ENCODE assay signal across 10 cellular contexts in genomic region chr22:41910050-41910598, GRCh38. TPM values are rescaled to one million over a fixed set of nuclear protein-coding genes. Genes with fewer than 3 reads are reported as not detected.
DNase-seq lines count a peak whose midpoint lies in the region; ATAC-seq, FAIRE-seq and TF ChIP-seq lines count a peak whose summit lies in the region.
"Had no signal": no experiment of that assay in that cellular context is flagged by ENCODE, and none has a peak within 500 bp of the region (broad histone marks: within the 10 kb centered on the region; RNA-seq: fewer than 3 reads in every experiment).

No MANE protein-coding gene starts in this region.

- WGBS in HepG2 (ENCODE audit: low lambda C conversion rate) = 0% methylated on average over 5 of the region's 76 CpGs

- H3K27ac ChIP-seq in colonic mucosa (no peak overlapping the region), HepG2 (ENCODE audit: extremely low read length, insufficient read depth, low read length) (no peak overlapping the region), thoracic aorta (no peak overlapping the region)

- no peak for DNase-seq in activated CD8-positive, alpha-beta memory T cell treated with anti-CD3 and anti-CD28 coated beads, Interleukin-2, amount 10 ng/mL, durations not matched to agents 7 days and 5 days
- DNase-seq in activated CD8-positive, alpha-beta memory T cell treated with anti-CD3 and anti-CD28 coated beads, Interleukin-2, amount 50 U/mL, for 4 hours = no peak
- DNase-seq in colonic mucosa (no peak), HepG2 (ENCODE audit: low spot score) (no peak), thoracic aorta (ENCODE audit: low spot score) (no peak), NAMALWA (ENCODE audit: low spot score) (no peak), NCI-H1930 (lab: John Stamatoyannopoulos, UW) (no peak), GM19239 (ENCODE audit: insufficient read length, low spot score) (no peak)
- DNase-seq: AML-193, NCI-H774 had no signal

- no peak overlapping the region for H2AFZ ChIP-seq in HepG2 (ENCODE audit: low read length)

- peaks cover 38% of the 10 kb centered on the region for H4K20me1 ChIP-seq in HepG2 (ENCODE audit: insufficient read depth, low read length)

- no peak for TF ChIP-seq RAD21 in HepG2 (CRISPR knock-in tag; IDR thresholded peaks at IDR 0.05)

- H3K4me1 ChIP-seq in colonic mucosa = peaks cover 9% of the 10 kb centered on the region
- H3K4me1 ChIP-seq in HepG2 (ENCODE audit: insufficient read depth, low read length) = peaks cover 7% of the 10 kb centered on the region; the same call in 1 of the 2 replicates
- H3K4me1 ChIP-seq in thoracic aorta (ENCODE audit: control insufficient read depth in 1 of 2, low read depth in 2 of 2) = peaks cover 17 to 25% of the 10 kb centered on the region in 2 donors

- no TSS peak for BruUV-seq in HepG2 (replicated peaks; lab: Mats Ljungman, UMichigan)

- in situ Hi-C loops in HepG2 (cut with HindIII; ENCODE audit: extremely low pct_ligation_motif_present, low pct_unique_long_range_greater_than_20kb) = no loop called here

- H3K4me3 ChIP-seq in colonic mucosa (peak overlapping the region; percentile 19), HepG2 (replicated peaks in 1 of 3; ENCODE audit: insufficient read depth in 1 of 3, low read depth in 2 of 3, low read length in 3 of 3) (peak overlapping the region in 2 of 3 experiments; percentile 16 to 52; a peak in 3 of 6 replicates), thoracic aorta (peak overlapping the region; percentile 63)

- H3K9ac ChIP-seq in colonic mucosa (ENCODE audit: low read depth in 2 of 2, low read length in 2 of 2) (no peak overlapping the region), HepG2 (ENCODE audit: insufficient read depth, low read depth, low read length) (no peak overlapping the region)

- H3K4me3 Mint-ChIP-seq in activated CD8-positive, alpha-beta memory T cell treated with anti-CD3 and anti-CD28 coated beads, Interleukin-2, amount 10 ng/mL, durations not matched to agents 7 days and 5 days = no peak overlapping the region

- H3K4me1 Mint-ChIP-seq in activated CD8-positive, alpha-beta memory T cell treated with anti-CD3 and anti-CD28 coated beads, Interleukin-2, amount 10 ng/mL, durations not matched to agents 7 days and 5 days = peaks cover 27% of the 10 kb centered on the region

- H3K27me3 ChIP-seq in colonic mucosa (peaks cover 60% of the 10 kb centered on the region), HepG2 (ENCODE audit: control insufficient read depth in 1 of 2, insufficient read depth in 2 of 2, low read length in 2 of 2) (peaks cover 20 to 42% of the 10 kb centered on the region in 2 experiments; a peak in 4 of 5 replicates), thoracic aorta (replicated peaks; ENCODE audit: insufficient read depth) (peaks cover 15% of the 10 kb centered on the region)

- CTCF ChIA-PET in activated CD8-positive, alpha-beta memory T cell treated with anti-CD3 and anti-CD28 coated beads, Interleukin-2, amount 10 ng/mL, durations not matched to agents 7 days and 5 days (lab: Charles Lee) = interaction anchor here (1.0 kb wide), 1 partner anchor 223 kb away, joined by 3 read pairs; no protein-coding TSS in a partner anchor
- CTCF ChIA-PET in HepG2 (lab: Yijun Ruan, JAX; ENCODE audit: low intra/inter-chr PET ratio, low total read pairs) = no interaction called here

- H3K27me3 Mint-ChIP-seq in activated CD8-positive, alpha-beta memory T cell treated with anti-CD3 and anti-CD28 coated beads, Interleukin-2, amount 10 ng/mL, durations not matched to agents 7 days and 5 days = peaks cover 38% of the 10 kb centered on the region

- H3K36me3 Mint-ChIP-seq in activated CD8-positive, alpha-beta memory T cell treated with anti-CD3 and anti-CD28 coated beads, Interleukin-2, amount 10 ng/mL, durations not matched to agents 7 days and 5 days = peaks cover 3% of the 10 kb centered on the region

- H3K9me3 Mint-ChIP-seq in activated CD8-positive, alpha-beta memory T cell treated with anti-CD3 and anti-CD28 coated beads, Interleukin-2, amount 10 ng/mL, durations not matched to agents 7 days and 5 days (ENCODE audit: low read depth) = no peaks in the 10 kb centered on the region

- no peaks in the 10 kb centered on the region for H3K36me3 ChIP-seq in colonic mucosa
- H3K36me3 ChIP-seq in HepG2 (replicated peaks in 1 of 2; ENCODE audit: control insufficient read depth in 1 of 2, insufficient read depth in 2 of 2, low read length in 2 of 2) = peaks cover under 1 to 6% of the 10 kb centered on the region in 2 experiments; a peak in 3 of 5 replicates
- H3K36me3 ChIP-seq in thoracic aorta = peaks cover 9% of the 10 kb centered on the region

- no peak overlapping the region for H3K27ac Mint-ChIP-seq in activated CD8-positive, alpha-beta memory T cell treated with anti-CD3 and anti-CD28 coated beads, Interleukin-2, amount 10 ng/mL, durations not matched to agents 7 days and 5 days

- ATAC-seq in activated CD8-positive, alpha-beta memory T cell treated with anti-CD3 and anti-CD28 coated beads, Interleukin-2, amount 10 ng/mL, durations not matched to agents 7 days and 5 days = peak; percentile 14
- peak; percentile 20 for ATAC-seq in HepG2
- no peak for ATAC-seq in thoracic aorta (ENCODE audit: insufficient number of reproducible peaks, low FRiP score, low read depth)

- H3K9me3 ChIP-seq in colonic mucosa = no peaks in the 10 kb centered on the region
- H3K9me3 ChIP-seq in HepG2 (ENCODE audit: low read length) = no peaks in the 10 kb centered on the region
- H3K9me3 ChIP-seq in thoracic aorta = no peaks in the 10 kb centered on the region

- TF ChIP-seq CTCF in colonic mucosa (IDR thresholded peaks at IDR 0.05) (no peak), HepG2 (CRISPR knock-in tag; IDR thresholded peaks at IDR 0.05) (no peak), thoracic aorta (IDR thresholded peaks at IDR 0.05) (no peak)

- TF ChIP-seq POLR2A in HepG2 (IDR thresholded peaks at IDR 0.05; ENCODE audit: insufficient read depth in 1 of 2, low read depth in 2 of 2, low read length in 2 of 2) = no peak

- H3K79me2 ChIP-seq in HepG2 (ENCODE audit: insufficient read depth, low read length) = no peaks in the 10 kb centered on the region

- POLR2A ChIA-PET in HepG2 (lab: Yijun Ruan, JAX) = no interaction called here

- intact Hi-C loops in colonic mucosa (cut with DNase I) (no loop called here), HepG2 (cut with micrococcal nuclease; ENCODE audit: unreplicated experiment) (no loop called here)

- H3K4me2 ChIP-seq in HepG2 (ENCODE audit: low read depth, low read length) = peak overlapping the region; percentile 61

- TF ChIP-seq EP300 in HepG2 (IDR thresholded peaks at IDR 0.05; ENCODE audit: low read depth in 2 of 2, low read length in 2 of 2) = no peak
- TF ChIP-seq EP300 in HepG2 (CRISPR knock-in tag; IDR thresholded peaks at IDR 0.05; ENCODE audit: borderline replicate concordance) = no peak

- FAIRE-seq in HepG2 (lab: Jason Lieb, UNC) (no peak), GM19239 (lab: Jason Lieb, UNC) (no peak)

RNA-seq across cellular contexts. Expression of gene SHISA8, which starts 4.8 kb away (rescaled TPM):
- total RNA-seq in activated CD8-positive, alpha-beta memory T cell treated with anti-CD3 and anti-CD28 coated beads, Interleukin-2, amount 10 ng/mL, durations not matched to agents 7 days and 5 days = under 1 TPM; 0.30 to 0.70 TPM
- total RNA-seq in colonic mucosa (not detected), HepG2 (2016; rRNA removed; fragmentation: Illumina TruSeq; extraction: Trizol) (not detected in 2 replicates), thoracic aorta (not detected)
- total RNA-seq in HepG2 (2016; cell fraction: cytosol; rRNA removed; fragmentation: Illumina TruSeq; extraction: Trizol; ENCODE audit: low read depth) = not detected in 2 replicates
- not detected in 2 replicates for total RNA-seq in HepG2 (2016; cell fraction: insoluble cytoplasmic fraction; rRNA removed; fragmentation: Illumina TruSeq; extraction: Trizol)
- not detected in 2 replicates for total RNA-seq in HepG2 (2016; cell fraction: membrane; rRNA removed; fragmentation: Illumina TruSeq; extraction: Trizol)
- not detected in 2 replicates for total RNA-seq in HepG2 (2016; cell fraction: nucleus; rRNA removed; fragmentation: Illumina TruSeq; extraction: Trizol)
- polyA plus RNA-seq in HepG2 (2011; rRNA removed) = not detected in 2 replicates
- not detected in 2 replicates for polyA plus RNA-seq in HepG2 (2011; cell fraction: cytosol; rRNA removed)
- polyA plus RNA-seq in HepG2 (2011; cell fraction: nucleus; rRNA removed) = not detected in 2 replicates
- not detected in 2 replicates for polyA plus RNA-seq in HepG2 (2012)
- not detected in 2 replicates for polyA plus RNA-seq in HepG2 (2016; cell fraction: cytosol; fragmentation: Illumina TruSeq; extraction: Trizol; ENCODE audit: low read depth)
- polyA plus RNA-seq in HepG2 (2016; cell fraction: insoluble cytoplasmic fraction; fragmentation: Illumina TruSeq; extraction: Trizol; ENCODE audit: low read depth) = not detected in 2 replicates
- polyA plus RNA-seq in HepG2 (2016; cell fraction: membrane; fragmentation: Illumina TruSeq; extraction: Trizol; ENCODE audit: low read depth) = not detected in 2 replicates
- not detected in 2 replicates for polyA plus RNA-seq in HepG2 (2016; cell fraction: nucleus; fragmentation: Illumina TruSeq; extraction: Trizol; ENCODE audit: insufficient read depth, low read depth)
- not detected in 2 replicates for polyA minus RNA-seq in HepG2 (2011; rRNA and poly(A)+ RNA removed; ENCODE audit: low replicate concordance)
- polyA minus RNA-seq in HepG2 (2011; cell fraction: cytosol; rRNA and poly(A)+ RNA removed) = not detected in 2 replicates
- not detected in 2 replicates for polyA minus RNA-seq in HepG2 (2011; cell fraction: nucleus; rRNA and poly(A)+ RNA removed)

RNA-seq across cellular contexts. Expression of gene TNFRSF13C, which starts 16.5 kb away (rescaled TPM):
- 1 to 10 TPM in 1 of 2 experiments, under 1 TPM in 1; 0.89 to 3.1 TPM for total RNA-seq in activated CD8-positive, alpha-beta memory T cell treated with anti-CD3 and anti-CD28 coated beads, Interleukin-2, amount 10 ng/mL, durations not matched to agents 7 days and 5 days
- total RNA-seq in colonic mucosa (under 1 TPM; 0.40 to 0.53 TPM), HepG2 (2016; rRNA removed; fragmentation: Illumina TruSeq; extraction: Trizol) (0.11 TPM in 1 of 2 replicates, not detected in the other), thoracic aorta (not detected)
- 0.10 TPM in 1 of 2 replicates, not detected in the other for total RNA-seq in HepG2 (2016; cell fraction: cytosol; rRNA removed; fragmentation: Illumina TruSeq; extraction: Trizol; ENCODE audit: low read depth)
- 0.17 TPM in 1 of 2 replicates, not detected in the other for total RNA-seq in HepG2 (2016; cell fraction: insoluble cytoplasmic fraction; rRNA removed; fragmentation: Illumina TruSeq; extraction: Trizol)
- total RNA-seq in HepG2 (2016; cell fraction: membrane; rRNA removed; fragmentation: Illumina TruSeq; extraction: Trizol) = 0.07 and 0.09 TPM in 2 replicates
- total RNA-seq in HepG2 (2016; cell fraction: nucleus; rRNA removed; fragmentation: Illumina TruSeq; extraction: Trizol) = 0.25 and 0.38 TPM in 2 replicates
- polyA plus RNA-seq in HepG2 (2011; rRNA removed) = 0.22 and 0.29 TPM in 2 replicates
- 0.03 and 0.04 TPM in 2 replicates for polyA plus RNA-seq in HepG2 (2011; cell fraction: cytosol; rRNA removed)
- 1.2 and 1.7 TPM in 2 replicates for polyA plus RNA-seq in HepG2 (2011; cell fraction: nucleus; rRNA removed)
- 0.16 and 0.31 TPM in 2 replicates for polyA plus RNA-seq in HepG2 (2012)
- polyA plus RNA-seq in HepG2 (2016; cell fraction: cytosol; fragmentation: Illumina TruSeq; extraction: Trizol; ENCODE audit: low read depth) = not detected in 2 replicates
- 0.05 TPM in 1 of 2 replicates, not detected in the other for polyA plus RNA-seq in HepG2 (2016; cell fraction: insoluble cytoplasmic fraction; fragmentation: Illumina TruSeq; extraction: Trizol; ENCODE audit: low read depth)
- 0.05 and 0.06 TPM in 2 replicates for polyA plus RNA-seq in HepG2 (2016; cell fraction: membrane; fragmentation: Illumina TruSeq; extraction: Trizol; ENCODE audit: low read depth)
- polyA plus RNA-seq in HepG2 (2016; cell fraction: nucleus; fragmentation: Illumina TruSeq; extraction: Trizol; ENCODE audit: insufficient read depth, low read depth) = 1.1 and 1.2 TPM in 2 replicates
- polyA minus RNA-seq in HepG2 (2011; rRNA and poly(A)+ RNA removed; ENCODE audit: low replicate concordance) = 0.46 and 1.4 TPM in 2 replicates
- polyA minus RNA-seq in HepG2 (2011; cell fraction: cytosol; rRNA and poly(A)+ RNA removed) = 0.20 TPM in 1 of 2 replicates, not detected in the other
- polyA minus RNA-seq in HepG2 (2011; cell fraction: nucleus; rRNA and poly(A)+ RNA removed) = 0.26 and 0.37 TPM in 2 replicates

RNA-seq across cellular contexts. Expression of gene CENPM, which starts 36.8 kb away (rescaled TPM):
- 10 to 100 TPM; 74.0 to 95.8 TPM for total RNA-seq in activated CD8-positive, alpha-beta memory T cell treated with anti-CD3 and anti-CD28 coated beads, Interleukin-2, amount 10 ng/mL, durations not matched to agents 7 days and 5 days
- total RNA-seq in colonic mucosa (10 to 100 TPM; 13.7 to 64.3 TPM), HepG2 (2016; rRNA removed; fragmentation: Illumina TruSeq; extraction: Trizol) (37.3 and 41.8 TPM in 2 replicates), thoracic aorta (not detected)
- total RNA-seq in HepG2 (2016; cell fraction: cytosol; rRNA removed; fragmentation: Illumina TruSeq; extraction: Trizol; ENCODE audit: low read depth) = 13.0 and 13.7 TPM in 2 replicates
- total RNA-seq in HepG2 (2016; cell fraction: insoluble cytoplasmic fraction; rRNA removed; fragmentation: Illumina TruSeq; extraction: Trizol) = 37.1 and 38.5 TPM in 2 replicates
- 17.3 and 25.3 TPM in 2 replicates for total RNA-seq in HepG2 (2016; cell fraction: membrane; rRNA removed; fragmentation: Illumina TruSeq; extraction: Trizol)
- 25.4 and 26.0 TPM in 2 replicates for total RNA-seq in HepG2 (2016; cell fraction: nucleus; rRNA removed; fragmentation: Illumina TruSeq; extraction: Trizol)
- polyA plus RNA-seq in HepG2 (2011; rRNA removed) = 10.6 and 11.2 TPM in 2 replicates
- polyA plus RNA-seq in HepG2 (2011; cell fraction: cytosol; rRNA removed) = 6.7 and 15.2 TPM in 2 replicates
- polyA plus RNA-seq in HepG2 (2011; cell fraction: nucleus; rRNA removed) = 15.5 and 21.0 TPM in 2 replicates
- 4.9 and 8.1 TPM in 2 replicates for polyA plus RNA-seq in HepG2 (2012)
- polyA plus RNA-seq in HepG2 (2016; cell fraction: cytosol; fragmentation: Illumina TruSeq; extraction: Trizol; ENCODE audit: low read depth) = 11.6 and 12.9 TPM in 2 replicates
- polyA plus RNA-seq in HepG2 (2016; cell fraction: insoluble cytoplasmic fraction; fragmentation: Illumina TruSeq; extraction: Trizol; ENCODE audit: low read depth) = 35.7 and 42.0 TPM in 2 replicates
- 15.9 TPM in 2 replicates for polyA plus RNA-seq in HepG2 (2016; cell fraction: membrane; fragmentation: Illumina TruSeq; extraction: Trizol; ENCODE audit: low read depth)
- polyA plus RNA-seq in HepG2 (2016; cell fraction: nucleus; fragmentation: Illumina TruSeq; extraction: Trizol; ENCODE audit: insufficient read depth, low read depth) = 29.0 and 31.5 TPM in 2 replicates
- polyA minus RNA-seq in HepG2 (2011; rRNA and poly(A)+ RNA removed; ENCODE audit: low replicate concordance) = 31.7 and 74.0 TPM in 2 replicates
- 4.4 and 9.0 TPM in 2 replicates for polyA minus RNA-seq in HepG2 (2011; cell fraction: cytosol; rRNA and poly(A)+ RNA removed)
- 7.8 and 10.3 TPM in 2 replicates for polyA minus RNA-seq in HepG2 (2011; cell fraction: nucleus; rRNA and poly(A)+ RNA removed)

RNA-seq across cellular contexts. Expression of gene SEPTIN3, which starts 59.1 kb away (rescaled TPM):
- total RNA-seq in activated CD8-positive, alpha-beta memory T cell treated with anti-CD3 and anti-CD28 coated beads, Interleukin-2, amount 10 ng/mL, durations not matched to agents 7 days and 5 days = 1 to 10 TPM; 1.2 TPM
- total RNA-seq in colonic mucosa = under 1 TPM; 0.20 to 0.69 TPM
- total RNA-seq in HepG2 (2016; rRNA removed; fragmentation: Illumina TruSeq; extraction: Trizol) = not detected in 2 replicates
- total RNA-seq in HepG2 (2016; cell fraction: cytosol; rRNA removed; fragmentation: Illumina TruSeq; extraction: Trizol; ENCODE audit: low read depth) = not detected in 2 replicates
- total RNA-seq in HepG2 (2016; cell fraction: insoluble cytoplasmic fraction; rRNA removed; fragmentation: Illumina TruSeq; extraction: Trizol) = not detected in 2 replicates
- 0.03 TPM in 1 of 2 replicates, not detected in the other for total RNA-seq in HepG2 (2016; cell fraction: membrane; rRNA removed; fragmentation: Illumina TruSeq; extraction: Trizol)
- not detected in 2 replicates for total RNA-seq in HepG2 (2016; cell fraction: nucleus; rRNA removed; fragmentation: Illumina TruSeq; extraction: Trizol)
- polyA plus RNA-seq in HepG2 (2011; rRNA removed) = 0.04 and 0.08 TPM in 2 replicates
- 0.01 and 0.04 TPM in 2 replicates for polyA plus RNA-seq in HepG2 (2011; cell fraction: cytosol; rRNA removed)
- 0.14 TPM in 1 of 2 replicates, not detected in the other for polyA plus RNA-seq in HepG2 (2011; cell fraction: nucleus; rRNA removed)
- polyA plus RNA-seq in HepG2 (2012) = 0.08 TPM in 1 of 2 replicates, not detected in the other
- polyA plus RNA-seq in HepG2 (2016; cell fraction: cytosol; fragmentation: Illumina TruSeq; extraction: Trizol; ENCODE audit: low read depth) = not detected in 2 replicates
- polyA plus RNA-seq in HepG2 (2016; cell fraction: insoluble cytoplasmic fraction; fragmentation: Illumina TruSeq; extraction: Trizol; ENCODE audit: low read depth) = 0.07 TPM in 1 of 2 replicates, not detected in the other
- 0.07 TPM in 1 of 2 replicates, not detected in the other for polyA plus RNA-seq in HepG2 (2016; cell fraction: membrane; fragmentation: Illumina TruSeq; extraction: Trizol; ENCODE audit: low read depth)
- 0.09 TPM in 1 of 2 replicates, not detected in the other for polyA plus RNA-seq in HepG2 (2016; cell fraction: nucleus; fragmentation: Illumina TruSeq; extraction: Trizol; ENCODE audit: insufficient read depth, low read depth)
- polyA minus RNA-seq in HepG2 (2011; rRNA and poly(A)+ RNA removed; ENCODE audit: low replicate concordance) = 0.04 and 2.7 TPM in 2 replicates
- not detected in 2 replicates for polyA minus RNA-seq in HepG2 (2011; cell fraction: cytosol; rRNA and poly(A)+ RNA removed)
- polyA minus RNA-seq in HepG2 (2011; cell fraction: nucleus; rRNA and poly(A)+ RNA removed) = not detected in 2 replicates
- not detected for total RNA-seq in thoracic aorta

Comparison
In these comparisons a context has a peak if more than half of its experiments do, and no peak if none do; other contexts are left out.
1. RNA of gene CENPM, which starts 36.8 kb away (total RNA-seq): 74.0 to 95.8 TPM in activated CD8-positive, alpha-beta memory T cell treated with anti-CD3 and anti-CD28 coated beads, Interleukin-2, amount 10 ng/mL, durations not matched to agents 7 days and 5 days, 13.7 to 64.3 TPM in colonic mucosa and 13.0 to 41.8 TPM in HepG2; not detected in thoracic aorta; every median in the first group is over 10 times any median in the second.
2. Peak in every context shown above with its lines, with median percentiles within 50 percentile points of each other: H3K4me3 ChIP-seq.